In the genomic region with DNA sequence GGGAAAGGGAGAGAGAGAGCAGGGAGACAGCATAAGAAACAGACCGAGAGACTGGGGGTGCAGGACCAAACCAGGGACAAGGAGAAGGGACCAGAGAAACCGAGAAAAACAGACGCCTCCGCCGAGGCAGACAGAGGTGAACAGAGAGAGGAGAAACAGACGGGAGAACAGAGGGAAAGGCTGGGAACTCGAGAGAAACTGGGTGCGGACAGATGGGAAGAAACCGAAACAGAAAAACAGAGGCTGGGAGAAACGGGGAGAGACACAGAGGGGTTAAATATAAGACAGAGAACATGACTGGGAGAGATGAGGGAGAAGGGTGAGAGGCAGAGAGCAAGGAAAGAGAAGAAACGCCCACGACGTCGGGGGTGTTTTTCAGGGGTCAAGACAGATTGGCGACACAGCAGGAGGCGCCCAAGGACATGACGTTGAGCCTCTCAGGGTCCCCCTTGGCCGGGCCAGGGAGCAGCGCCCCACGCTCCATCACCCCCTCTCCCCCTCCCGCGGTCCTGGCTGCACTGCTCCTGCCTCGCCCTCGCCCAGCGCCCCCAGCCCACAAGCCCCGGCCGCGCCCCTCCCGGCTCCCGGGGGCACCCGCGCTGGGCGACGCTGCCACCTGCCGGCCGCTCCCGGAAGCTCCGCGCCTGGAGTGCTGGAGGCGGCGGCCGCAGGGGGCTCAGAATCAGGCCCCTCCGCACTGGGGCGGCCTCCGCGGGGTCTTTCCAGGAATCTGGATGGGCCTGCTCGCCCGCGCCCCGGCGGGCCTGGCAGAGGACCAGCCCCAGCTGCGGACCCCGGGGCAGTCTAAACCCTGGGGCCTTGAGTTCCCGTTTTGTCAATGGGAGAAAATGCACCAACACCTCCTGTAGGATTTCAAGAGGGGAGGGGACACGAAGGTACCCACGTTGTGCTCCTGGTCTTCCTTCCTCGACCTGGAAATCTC, we compare ENCODE assay signal across 1 cellular context.
TF ChIP-seq lines count a peak whose summit lies in the region.

No MANE protein-coding gene starts in this region.

TF ChIP-seq in HepG2, 621 proteins besides CTCF, POLR2A, EP300 and RAD21 (continued from another document):
- TF ChIP-seq ZNF687 (CRISPR knock-in tag; IDR thresholded peaks at IDR 0.05) (peak; percentile 49), MXD4 (CRISPR knock-in tag; IDR thresholded peaks at IDR 0.05) (peak; percentile 54; the same call in 1 of the 2 replicates), XRCC5 (optimal IDR thresholded peaks at IDR 0.05; ENCODE audit: low read length) (peak; percentile 47), ZNF280B (CRISPR knock-in tag; IDR thresholded peaks at IDR 0.05; ENCODE audit: borderline replicate concordance) (0 out of 2 replicates have a peak, but pooled peaks have one; percentile 36), MAZ (IDR thresholded peaks at IDR 0.05; ENCODE audit: borderline replicate concordance, low read depth, low read length) (0 out of 2 replicates have a peak, but pooled peaks have one; percentile 31), MAZ (CRISPR knock-in tag; IDR thresholded peaks at IDR 0.05; ENCODE audit: low read depth) (0 out of 2 replicates have a peak, but pooled peaks have one; percentile 58), ZNF883 (CRISPR knock-in tag; IDR thresholded peaks at IDR 0.05; ENCODE audit: not compliant biosample characterization) (peak; percentile 42), RCOR2 (CRISPR knock-in tag; IDR thresholded peaks at IDR 0.05) (no peak), ZNF460 (CRISPR knock-in tag; IDR thresholded peaks at IDR 0.05; ENCODE audit: borderline replicate concordance) (no peak), ZNF7 (CRISPR knock-in tag; IDR thresholded peaks at IDR 0.05) (no peak), NR2F6 (IDR thresholded peaks at IDR 0.05) (no peak), NR2F6 (CRISPR knock-in tag; IDR thresholded peaks at IDR 0.05) (no peak), GABPB1 (CRISPR knock-in tag; IDR thresholded peaks at IDR 0.05) (peak; percentile 43; the same call in 1 of the 2 replicates), ZBTB7A (CRISPR knock-in tag; IDR thresholded peaks at IDR 0.05) (peak; percentile 53; the same call in 1 of the 2 replicates), ZNF501 (CRISPR knock-in tag; IDR thresholded peaks at IDR 0.05) (peak; percentile 60; the same call in 1 of the 2 replicates), REL (CRISPR knock-in tag; conservative IDR thresholded peaks at IDR 0.05) (no peak), ZNF224 (CRISPR knock-in tag; IDR thresholded peaks at IDR 0.05) (no peak), NR2C2 (CRISPR knock-in tag; IDR thresholded peaks at IDR 0.05; ENCODE audit: borderline replicate concordance) (0 out of 2 replicates have a peak, but pooled peaks have one; percentile 21), STAG1 (CRISPR knock-in tag; IDR thresholded peaks at IDR 0.05) (peak; percentile 75), ZFP36 (IDR thresholded peaks at IDR 0.05; ENCODE audit: borderline replicate concordance, low read depth, low read length, partially characterized antibody) (no peak), HNRNPLL (IDR thresholded peaks at IDR 0.05; ENCODE audit: low read depth, low read length, poor library complexity, severe bottlenecking) (peak; percentile 40), SPEN (CRISPR knock-in tag; IDR thresholded peaks at IDR 0.05; ENCODE audit: low read depth) (0 out of 2 replicates have a peak, but pooled peaks have one; percentile 27), HNRNPK (IDR thresholded peaks at IDR 0.05; ENCODE audit: low read depth, low read length, poor library complexity, severe bottlenecking) (peak; percentile 62), HDAC1 (CRISPR knock-in tag; IDR thresholded peaks at IDR 0.05) (no peak), ZNF841 (CRISPR knock-in tag; IDR thresholded peaks at IDR 0.05; ENCODE audit: borderline replicate concordance) (no peak), RNF2 (conservative IDR thresholded peaks at IDR 0.05; ENCODE audit: low read depth) (no peak), HNRNPH1 (optimal IDR thresholded peaks at IDR 0.05; ENCODE audit: low read depth, low read length) (no peak), EEA1 (CRISPR knock-in tag; IDR thresholded peaks at IDR 0.05; ENCODE audit: borderline replicate concordance) (0 out of 2 replicates have a peak, but pooled peaks have one; percentile 43), ZNF547 (CRISPR knock-in tag; IDR thresholded peaks at IDR 0.05) (0 out of 2 replicates have a peak, but pooled peaks have one; percentile 40), TEAD2 (CRISPR knock-in tag; IDR thresholded peaks at IDR 0.05) (no peak), IRF9 (CRISPR knock-in tag; IDR thresholded peaks at IDR 0.05; ENCODE audit: borderline replicate concordance) (0 out of 2 replicates have a peak, but pooled peaks have one; percentile 55), ZNF343 (CRISPR knock-in tag; IDR thresholded peaks at IDR 0.05) (no peak), RBM39 (IDR thresholded peaks at IDR 0.05; ENCODE audit: low read depth, low read length, poor library complexity, severe bottlenecking) (peak; percentile 49), PRPF4 (IDR thresholded peaks at IDR 0.05; ENCODE audit: low read depth, low read length, poor library complexity, severe bottlenecking) (no peak), HIVEP1 (CRISPR knock-in tag; IDR thresholded peaks at IDR 0.05) (no peak), KMT2A (CRISPR knock-in tag; IDR thresholded peaks at IDR 0.05) (0 out of 2 replicates have a peak, but pooled peaks have one; percentile 16), JDP2 (CRISPR knock-in tag; IDR thresholded peaks at IDR 0.05; ENCODE audit: borderline replicate concordance) (no peak), ZNF556 (CRISPR knock-in tag; IDR thresholded peaks at IDR 0.05; ENCODE audit: borderline replicate concordance) (0 out of 2 replicates have a peak, but pooled peaks have one; percentile 42), BCL3 (CRISPR knock-in tag; IDR thresholded peaks at IDR 0.05) (peak; percentile 54; the same call in 1 of the 2 replicates), SRSF1 (optimal IDR thresholded peaks at IDR 0.05; ENCODE audit: low read depth, low read length) (peak; percentile 54), ZNF510 (CRISPR knock-in tag; IDR thresholded peaks at IDR 0.05; ENCODE audit: low read depth) (0 out of 2 replicates have a peak, but pooled peaks have one; percentile 43), YY1 (IDR thresholded peaks at IDR 0.05; ENCODE audit: insufficient read depth, insufficient replicate concordance, low read depth, low read length) (peak; percentile 71), ZNF546 (CRISPR knock-in tag; conservative IDR thresholded peaks at IDR 0.05) (no peak), CCDC6 (CRISPR knock-in tag; IDR thresholded peaks at IDR 0.05) (peak; percentile 46; the same call in 1 of the 2 replicates), MYC (CRISPR knock-in tag; IDR thresholded peaks at IDR 0.05; ENCODE audit: borderline replicate concordance) (peak; percentile 45; the same call in 1 of the 2 replicates)
- TF ChIP-seq, protein P1, sequence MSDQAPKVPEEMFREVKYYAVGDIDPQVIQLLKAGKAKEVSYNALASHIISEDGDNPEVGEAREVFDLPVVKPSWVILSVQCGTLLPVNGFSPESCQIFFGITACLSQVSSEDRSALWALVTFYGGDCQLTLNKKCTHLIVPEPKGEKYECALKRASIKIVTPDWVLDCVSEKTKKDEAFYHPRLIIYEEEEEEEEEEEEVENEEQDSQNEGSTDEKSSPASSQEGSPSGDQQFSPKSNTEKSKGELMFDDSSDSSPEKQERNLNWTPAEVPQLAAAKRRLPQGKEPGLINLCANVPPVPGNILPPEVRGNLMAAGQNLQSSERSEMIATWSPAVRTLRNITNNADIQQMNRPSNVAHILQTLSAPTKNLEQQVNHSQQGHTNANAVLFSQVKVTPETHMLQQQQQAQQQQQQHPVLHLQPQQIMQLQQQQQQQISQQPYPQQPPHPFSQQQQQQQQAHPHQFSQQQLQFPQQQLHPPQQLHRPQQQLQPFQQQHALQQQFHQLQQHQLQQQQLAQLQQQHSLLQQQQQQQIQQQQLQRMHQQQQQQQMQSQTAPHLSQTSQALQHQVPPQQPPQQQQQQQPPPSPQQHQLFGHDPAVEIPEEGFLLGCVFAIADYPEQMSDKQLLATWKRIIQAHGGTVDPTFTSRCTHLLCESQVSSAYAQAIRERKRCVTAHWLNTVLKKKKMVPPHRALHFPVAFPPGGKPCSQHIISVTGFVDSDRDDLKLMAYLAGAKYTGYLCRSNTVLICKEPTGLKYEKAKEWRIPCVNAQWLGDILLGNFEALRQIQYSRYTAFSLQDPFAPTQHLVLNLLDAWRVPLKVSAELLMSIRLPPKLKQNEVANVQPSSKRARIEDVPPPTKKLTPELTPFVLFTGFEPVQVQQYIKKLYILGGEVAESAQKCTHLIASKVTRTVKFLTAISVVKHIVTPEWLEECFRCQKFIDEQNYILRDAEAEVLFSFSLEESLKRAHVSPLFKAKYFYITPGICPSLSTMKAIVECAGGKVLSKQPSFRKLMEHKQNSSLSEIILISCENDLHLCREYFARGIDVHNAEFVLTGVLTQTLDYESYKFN (CRISPR knock-in tag; conservative IDR thresholded peaks at IDR 0.05): no peak
- TF ChIP-seq, protein P2, sequence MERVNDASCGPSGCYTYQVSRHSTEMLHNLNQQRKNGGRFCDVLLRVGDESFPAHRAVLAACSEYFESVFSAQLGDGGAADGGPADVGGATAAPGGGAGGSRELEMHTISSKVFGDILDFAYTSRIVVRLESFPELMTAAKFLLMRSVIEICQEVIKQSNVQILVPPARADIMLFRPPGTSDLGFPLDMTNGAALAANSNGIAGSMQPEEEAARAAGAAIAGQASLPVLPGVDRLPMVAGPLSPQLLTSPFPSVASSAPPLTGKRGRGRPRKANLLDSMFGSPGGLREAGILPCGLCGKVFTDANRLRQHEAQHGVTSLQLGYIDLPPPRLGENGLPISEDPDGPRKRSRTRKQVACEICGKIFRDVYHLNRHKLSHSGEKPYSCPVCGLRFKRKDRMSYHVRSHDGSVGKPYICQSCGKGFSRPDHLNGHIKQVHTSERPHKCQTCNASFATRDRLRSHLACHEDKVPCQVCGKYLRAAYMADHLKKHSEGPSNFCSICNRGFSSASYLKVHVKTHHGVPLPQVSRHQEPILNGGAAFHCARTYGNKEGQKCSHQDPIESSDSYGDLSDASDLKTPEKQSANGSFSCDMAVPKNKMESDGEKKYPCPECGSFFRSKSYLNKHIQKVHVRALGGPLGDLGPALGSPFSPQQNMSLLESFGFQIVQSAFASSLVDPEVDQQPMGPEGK (CRISPR knock-in tag; IDR thresholded peaks at IDR 0.05): peak; percentile 75
- TF ChIP-seq, protein P3, sequence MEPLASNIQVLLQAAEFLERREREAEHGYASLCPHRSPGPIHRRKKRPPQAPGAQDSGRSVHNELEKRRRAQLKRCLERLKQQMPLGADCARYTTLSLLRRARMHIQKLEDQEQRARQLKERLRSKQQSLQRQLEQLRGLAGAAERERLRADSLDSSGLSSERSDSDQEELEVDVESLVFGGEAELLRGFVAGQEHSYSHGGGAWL (CRISPR knock-in tag; IDR thresholded peaks at IDR 0.05): peak; percentile 44; the same call in 1 of the 2 replicates
TF ChIP-seq in HepG2: peak in this region for 29.
